In the genomic region with DNA sequence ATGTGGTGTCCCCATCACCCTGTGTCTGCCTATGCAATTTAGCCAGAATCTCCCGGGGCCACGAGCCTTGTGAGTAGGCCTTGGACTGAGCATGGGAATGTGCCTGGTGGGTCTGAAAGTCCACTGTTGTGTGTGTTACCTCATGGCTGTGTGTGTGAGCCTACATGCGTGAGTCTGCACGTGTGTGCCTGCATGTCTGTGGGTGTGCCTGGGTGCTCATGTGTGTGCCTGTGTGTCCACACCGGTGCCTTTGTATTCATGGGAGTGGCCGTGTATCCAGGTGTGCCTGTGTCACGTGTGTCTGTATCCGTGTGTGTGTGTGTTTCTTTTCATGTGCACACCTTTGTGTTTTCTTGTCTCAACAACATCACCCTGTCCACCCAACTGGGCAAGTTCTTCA, we compare ENCODE assay signal across 18 cellular contexts.
"Had no signal": no experiment of that assay in that cellular context is flagged by ENCODE, and none has a peak within 500 bp of the region (broad histone marks: within the 10 kb centered on the region; RNA-seq: fewer than 3 reads in every experiment).

No MANE protein-coding gene starts in this region.

- H3K4me3 Mint-ChIP-seq: activated naive CD8-positive, alpha-beta T cell treated with anti-CD3 and anti-CD28 coated beads, Interleukin-2, amount 50 U/mL, for 24 hours; dendritic cell treated with granulocyte-macrophage colony-stimulating factor and Interleukin-4, amounts not matched to agents 40 ng/mL and 50 ng/mL, for 4 days had no signal

- DNase-seq: activated CD4-positive, alpha-beta T cell treated with anti-CD3 and anti-CD28 coated beads, Interleukin-2, amount 50 U/mL, for 1 hour; activated naive CD4-positive, alpha-beta T cell treated with Interleukin-2 at 50 U/mL for 16 hours; activated naive CD8-positive, alpha-beta T cell treated with anti-CD3 and anti-CD28 coated beads, Interleukin-2, amount 50 U/mL, for 24 hours; activated T-cell treated with anti-CD3 and anti-CD28 coated beads, Interleukin-2, amount 50 U/mL, for 1 hour; anterior cingulate cortex; effector CD8-positive, alpha-beta T cell; foreskin keratinocyte; naive B cell; nucleus accumbens; SK-N-SH; stimulated activated CD4-positive, alpha-beta T cell treated with anti-CD3 and anti-CD28 coated beads, Interleukin-4, amount 100 ng/mL, for 24 hours; stimulated activated naive CD8-positive, alpha-beta T cell treated with anti-CD3 and anti-CD28 coated beads, Interleukin-15, Interleukin-2, amounts not matched to agents 100 U/mL and 50 U/mL, for 24 hours; upper lobe of right lung had no signal

- H3K27ac Mint-ChIP-seq: activated naive CD8-positive, alpha-beta T cell treated with anti-CD3 and anti-CD28 coated beads, Interleukin-2, amount 50 U/mL, for 24 hours; dendritic cell treated with granulocyte-macrophage colony-stimulating factor and Interleukin-4, amounts not matched to agents 40 ng/mL and 50 ng/mL, for 4 days had no signal

- H3K4me1 Mint-ChIP-seq: brain had no signal

- H3K9me3 ChIP-seq: SK-N-SH, upper lobe of right lung had no signal

- H3K36me3 Mint-ChIP-seq: brain had no signal

- ATAC-seq: activated CD4-positive, CD25-positive, alpha-beta regulatory T cell treated with anti-CD3 and anti-CD28 coated beads, Interleukin-2, amount 50 U/mL, for 24 hours; activated naive CD8-positive, alpha-beta T cell treated with anti-CD3 and anti-CD28 coated beads, Interleukin-2, amount 50 U/mL, for 24 hours; foreskin keratinocyte; stimulated activated naive CD8-positive, alpha-beta T cell treated with anti-CD3 and anti-CD28 coated beads, Interleukin-15, Interleukin-2, amounts not matched to agents 100 U/mL and 50 U/mL, for 24 hours; upper lobe of right lung had no signal

- H3K9me3 Mint-ChIP-seq: activated naive CD8-positive, alpha-beta T cell treated with anti-CD3 and anti-CD28 coated beads, Interleukin-2, amount 50 U/mL, for 24 hours; dendritic cell treated with granulocyte-macrophage colony-stimulating factor and Interleukin-4, amounts not matched to agents 40 ng/mL and 50 ng/mL, for 4 days had no signal

- H3K4me2 ChIP-seq: SK-N-SH had no signal

- H3K27ac ChIP-seq: foreskin keratinocyte, upper lobe of right lung, VCaP had no signal

- H3K4me1 ChIP-seq: foreskin keratinocyte, upper lobe of right lung had no signal

- H3K27me3 Mint-ChIP-seq: activated naive CD8-positive, alpha-beta T cell treated with anti-CD3 and anti-CD28 coated beads, Interleukin-2, amount 50 U/mL, for 24 hours; naive B cell had no signal

- H3K9ac ChIP-seq: SK-N-SH had no signal

- H3K4me3 ChIP-seq: lung, upper lobe of right lung had no signal

- H3K36me3 ChIP-seq: upper lobe of right lung had no signal
